8 cellular contexts compared by ENCODE assay signal in genomic region chr14:81435048-81435577, GRCh38. TPM values are rescaled to one million over a fixed set of nuclear protein-coding genes. Genes with fewer than 3 reads are reported as not detected.
A peak's percentile ranks its signal among the peaks of the same experiment; 100 is the strongest.
DNase-seq lines count a peak whose midpoint lies in the region; ATAC-seq and TF ChIP-seq lines count a peak whose summit lies in the region.
"Had no signal": no experiment of that assay in that cellular context is flagged by ENCODE, and none has a peak within 500 bp of the region (broad histone marks: within the 10 kb centered on the region; RNA-seq: fewer than 3 reads in every experiment).

No MANE protein-coding gene starts in this region.

- H3K27me3 ChIP-seq in smooth muscle cell (ENCODE audit: low read depth) (peaks cover 30% of the 10 kb centered on the region), Karpas-422 (ENCODE audit: low read length) (no peaks in the 10 kb centered on the region; the same call in 1 of the 2 replicates)
- H3K27me3 ChIP-seq: ovary had no signal

- H3K4me3 ChIP-seq in smooth muscle cell, result peak overlapping the region; percentile 56
- no peak overlapping the region for H3K4me3 ChIP-seq in Karpas-422 (ENCODE audit: low read length)

- H3K27ac ChIP-seq in smooth muscle cell (ENCODE audit: low read depth), result no peak overlapping the region
- H3K27ac ChIP-seq in Karpas-422 (ENCODE audit: low read length), result no peak overlapping the region

- no peaks in the 10 kb centered on the region for H3K9me2 ChIP-seq in Karpas-422 (replicated peaks; ENCODE audit: insufficient read depth, low read length)

- no peak for ATAC-seq in HG02938 (IDR thresholded peaks at IDR 0.05; ENCODE audit: unreplicated experiment)

- H2AFZ ChIP-seq in smooth muscle cell (ENCODE audit: low read depth), result no peak overlapping the region
- no peak overlapping the region for H2AFZ ChIP-seq in Karpas-422 (ENCODE audit: low read length)

- intact Hi-C loops in activated T-helper 1 cell treated with anti-CD3 and anti-CD28 coated beads, Interleukin-12 subunit alpha, Interleukin-12 subunit beta, Interleukin-2, Interleukin-4 antibody, amounts not matched to agents 30 ng/mL and 10 ng/mL and 1 ng/mL, durations not matched to agents 14 hours and 24 hours and 36 hours (cut with micrococcal nuclease), result no loop called here

- H3K9ac ChIP-seq in smooth muscle cell (ENCODE audit: low read depth) (no peak overlapping the region), Karpas-422 (ENCODE audit: low read length) (no peak overlapping the region)

- H3K4me1 ChIP-seq in smooth muscle cell (ENCODE audit: low read depth), result peaks cover 9% of the 10 kb centered on the region
- peaks cover 3% of the 10 kb centered on the region; the same call in 1 of the 2 replicates for H3K4me1 ChIP-seq in Karpas-422 (ENCODE audit: low read length)

- H3K79me2 ChIP-seq in smooth muscle cell (ENCODE audit: low read depth) (no peaks in the 10 kb centered on the region), Karpas-422 (ENCODE audit: low read length) (no peaks in the 10 kb centered on the region)

- peaks cover 0 to 2% (median 1%) of the 10 kb centered on the region in 3 donors for H3K9me3 Mint-ChIP-seq in IgD-negative memory B cell
- H3K9me3 Mint-ChIP-seq in activated T-helper 1 cell treated with anti-CD3 and anti-CD28 coated beads, Interleukin-12 subunit alpha, Interleukin-12 subunit beta, Interleukin-2, Interleukin-4 antibody, amounts not matched to agents 30 ng/mL and 10 ng/mL and 1 ng/mL, durations not matched to agents 14 hours and 24 hours and 36 hours, result no peaks in the 10 kb centered on the region
- H3K9me3 Mint-ChIP-seq in immature natural killer cell, result peaks cover 0 to 3% (median 0%) of the 10 kb centered on the region in 6 donors

- no peak for TF ChIP-seq CTCF in smooth muscle cell (IDR thresholded peaks at IDR 0.05; ENCODE audit: borderline replicate concordance, insufficient read depth, poor library complexity, severe bottlenecking)

- H3K36me3 Mint-ChIP-seq in IgD-negative memory B cell (peaks cover 2% of the 10 kb centered on the region), immature natural killer cell (no peaks in the 10 kb centered on the region)
- H3K36me3 Mint-ChIP-seq in activated T-helper 1 cell treated with anti-CD3 and anti-CD28 coated beads, Interleukin-12 subunit alpha, Interleukin-12 subunit beta, Interleukin-2, Interleukin-4 antibody, amounts not matched to agents 30 ng/mL and 10 ng/mL and 1 ng/mL, durations not matched to agents 14 hours and 24 hours and 36 hours (ENCODE audit: low read depth), result peaks cover 2% of the 10 kb centered on the region

- H3K4me2 ChIP-seq in smooth muscle cell (peak overlapping the region; percentile 90), Karpas-422 (ENCODE audit: low read depth, low read length, poor library complexity, severe bottlenecking) (no peak overlapping the region)

- WGBS in smooth muscle cell (ENCODE audit: low lambda C conversion rate), result 2% methylated on average over 14 of the region's 14 CpGs

- H3K9me3 ChIP-seq in smooth muscle cell (replicated peaks; ENCODE audit: low read depth) (no peaks in the 10 kb centered on the region), Karpas-422 (ENCODE audit: low read length) (no peaks in the 10 kb centered on the region)
- H3K9me3 ChIP-seq: ovary had no signal

- H3K4me3 Mint-ChIP-seq in IgD-negative memory B cell, result peak overlapping the region; percentile 66 to 90 (median 82)
- H3K4me3 Mint-ChIP-seq in activated T-helper 1 cell treated with anti-CD3 and anti-CD28 coated beads, Interleukin-12 subunit alpha, Interleukin-12 subunit beta, Interleukin-2, Interleukin-4 antibody, amounts not matched to agents 30 ng/mL and 10 ng/mL and 1 ng/mL, durations not matched to agents 14 hours and 24 hours and 36 hours, result peak overlapping the region; percentile 78
- peak overlapping the region; percentile 78 to 92 (median 85) for H3K4me3 Mint-ChIP-seq in immature natural killer cell

- DNase-seq in activated T-helper 1 cell treated with anti-CD3 and anti-CD28 coated beads, Interleukin-12 subunit alpha, Interleukin-12 subunit beta, Interleukin-2, Interleukin-4 antibody, amounts not matched to agents 30 ng/mL and 10 ng/mL and 1 ng/mL, durations not matched to agents 14 hours and 24 hours and 36 hours (ENCODE audit: low spot score), result no peak
- no peak for DNase-seq in immature natural killer cell
- DNase-seq in smooth muscle cell (lab: John Stamatoyannopoulos, UW; ENCODE audit: unreplicated experiment), result no peak
- DNase-seq in GM19240 (ENCODE audit: insufficient read length, low spot score), result no peak
- DNase-seq in Karpas-422, result no peak

- H3K27ac Mint-ChIP-seq in IgD-negative memory B cell (peak overlapping the region in 1 of 3 donors; percentile 59), immature natural killer cell (no peak overlapping the region)
- no peak overlapping the region for H3K27ac Mint-ChIP-seq in activated T-helper 1 cell treated with anti-CD3 and anti-CD28 coated beads, Interleukin-12 subunit alpha, Interleukin-12 subunit beta, Interleukin-2, Interleukin-4 antibody, amounts not matched to agents 30 ng/mL and 10 ng/mL and 1 ng/mL, durations not matched to agents 14 hours and 24 hours and 36 hours

- no peaks in the 10 kb centered on the region for H3F3A ChIP-seq in smooth muscle cell (ENCODE audit: low read depth)

- H3K4me1 Mint-ChIP-seq in IgD-negative memory B cell (peaks cover 6 to 14% (median 11%) of the 10 kb centered on the region in 3 donors), immature natural killer cell (peaks cover 13 to 14% of the 10 kb centered on the region in 2 donors)
- H3K4me1 Mint-ChIP-seq in activated T-helper 1 cell treated with anti-CD3 and anti-CD28 coated beads, Interleukin-12 subunit alpha, Interleukin-12 subunit beta, Interleukin-2, Interleukin-4 antibody, amounts not matched to agents 30 ng/mL and 10 ng/mL and 1 ng/mL, durations not matched to agents 14 hours and 24 hours and 36 hours (ENCODE audit: low read depth), result peaks cover 13% of the 10 kb centered on the region

- H3K27me3 Mint-ChIP-seq in IgD-negative memory B cell (peaks cover 47% of the 10 kb centered on the region), immature natural killer cell (ENCODE audit: low read depth in 3 of 3) (peaks cover 6 to 44% (median 27%) of the 10 kb centered on the region in 3 donors)
- H3K27me3 Mint-ChIP-seq in activated T-helper 1 cell treated with anti-CD3 and anti-CD28 coated beads, Interleukin-12 subunit alpha, Interleukin-12 subunit beta, Interleukin-2, Interleukin-4 antibody, amounts not matched to agents 30 ng/mL and 10 ng/mL and 1 ng/mL, durations not matched to agents 14 hours and 24 hours and 36 hours (ENCODE audit: insufficient read depth), result peaks cover 65% of the 10 kb centered on the region

- no peaks in the 10 kb centered on the region for H3K36me3 ChIP-seq in smooth muscle cell (ENCODE audit: low read depth)
- H3K36me3 ChIP-seq in Karpas-422 (ENCODE audit: insufficient read depth, low read length), result no peaks in the 10 kb centered on the region
- H3K36me3 ChIP-seq: ovary had no signal

- H4K20me1 ChIP-seq in smooth muscle cell (ENCODE audit: low read depth), result no peaks in the 10 kb centered on the region
- H4K20me1 ChIP-seq in Karpas-422 (ENCODE audit: insufficient read depth, low read depth, low read length), result no peaks in the 10 kb centered on the region

RNA-seq across cellular contexts. Expression of gene STON2, which starts 35.0 kb away (rescaled TPM):
- polyA plus RNA-seq in IgD-negative memory B cell (0.69 TPM), immature natural killer cell (under 1 TPM in 1 of 3 donors, not detected in 2; 0.16 TPM), smooth muscle cell (1.7 and 7.3 TPM in 2 replicates)
- total RNA-seq in activated T-helper 1 cell treated with anti-CD3 and anti-CD28 coated beads, Interleukin-12 subunit alpha, Interleukin-12 subunit beta, Interleukin-2, Interleukin-4 antibody, amounts not matched to agents 30 ng/mL and 10 ng/mL and 1 ng/mL, durations not matched to agents 14 hours and 24 hours and 36 hours, result 0.44 and 0.47 TPM in 2 replicates
- 39.6 and 43.6 TPM in 2 replicates for total RNA-seq in smooth muscle cell
- not detected in 2 replicates for total RNA-seq in Karpas-422 (2014; rRNA removed; shearing (Covaris generic); ENCODE audit: low replicate concordance)

Comparison
In these comparisons a context has a peak if more than half of its experiments do, and no peak if none do; other contexts are left out.
1. RNA of gene STON2, which starts 35.0 kb away (total RNA-seq): 39.6 to 43.6 TPM in smooth muscle cell; 0.44 to 0.47 TPM in activated T-helper 1 cell treated with anti-CD3 and anti-CD28 coated beads, Interleukin-12 subunit alpha, Interleukin-12 subunit beta, Interleukin-2, Interleukin-4 antibody, amounts not matched to agents 30 ng/mL and 10 ng/mL and 1 ng/mL, durations not matched to agents 14 hours and 24 hours and 36 hours and not detected in Karpas-422; every median in the first group is over 10 times any median in the second.
2. Peak in every context shown above with its lines, with median percentiles within 50 percentile points of each other: H3K4me3 Mint-ChIP-seq.